ENCODE assay signal across 1 cellular context in genomic region chr14:22390824-22391461, GRCh38.
TF ChIP-seq lines count a peak whose summit lies in the region.

No MANE protein-coding gene starts in this region.

TF ChIP-seq in GM12878, 131 proteins besides CTCF, POLR2A, EP300 and RAD21 (continued from another document):
- TF ChIP-seq, protein P1, sequence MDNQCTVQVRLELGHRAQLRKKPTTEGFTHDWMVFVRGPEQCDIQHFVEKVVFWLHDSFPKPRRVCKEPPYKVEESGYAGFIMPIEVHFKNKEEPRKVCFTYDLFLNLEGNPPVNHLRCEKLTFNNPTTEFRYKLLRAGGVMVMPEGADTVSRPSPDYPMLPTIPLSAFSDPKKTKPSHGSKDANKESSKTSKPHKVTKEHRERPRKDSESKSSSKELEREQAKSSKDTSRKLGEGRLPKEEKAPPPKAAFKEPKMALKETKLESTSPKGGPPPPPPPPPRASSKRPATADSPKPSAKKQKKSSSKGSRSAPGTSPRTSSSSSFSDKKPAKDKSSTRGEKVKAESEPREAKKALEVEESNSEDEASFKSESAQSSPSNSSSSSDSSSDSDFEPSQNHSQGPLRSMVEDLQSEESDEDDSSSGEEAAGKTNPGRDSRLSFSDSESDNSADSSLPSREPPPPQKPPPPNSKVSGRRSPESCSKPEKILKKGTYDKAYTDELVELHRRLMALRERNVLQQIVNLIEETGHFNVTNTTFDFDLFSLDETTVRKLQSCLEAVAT (IDR thresholded peaks at IDR 0.05): no peak
- TF ChIP-seq MTA2 (IDR thresholded peaks at IDR 0.05; ENCODE audit: low read depth) (0 out of 2 replicates have a peak, but pooled peaks have one; percentile 26), BHLHE40 (IDR thresholded peaks at IDR 0.05; ENCODE audit: borderline replicate concordance in 1 of 2, low read depth in 2 of 2, low read length in 1 of 2) (peak; percentile 50 to 62; a peak in 2 of 4 replicates), JUNB (IDR thresholded peaks at IDR 0.05) (peak; percentile 85), ZNF687 (IDR thresholded peaks at IDR 0.05) (no peak; the same call in 1 of the 2 replicates), POLR2AphosphoS2 (IDR thresholded peaks at IDR 0.05; ENCODE audit: low read depth, low read length) (no peak), ATF7 (IDR thresholded peaks at IDR 0.05; ENCODE audit: low read depth) (peak; percentile 31; the same call in 1 of the 2 replicates), IKZF2 (IDR thresholded peaks at IDR 0.05) (peak; percentile 31 to 34; a peak in 3 of 4 replicates), NFIC (IDR thresholded peaks at IDR 0.05; ENCODE audit: low read depth, low read length) (peak; percentile 72), RUNX3 (IDR thresholded peaks at IDR 0.05; ENCODE audit: low read length) (peak; percentile 5; the same call in 1 of the 2 replicates)
